ENCODE assay signal across 15 cellular contexts in the genomic region with DNA sequence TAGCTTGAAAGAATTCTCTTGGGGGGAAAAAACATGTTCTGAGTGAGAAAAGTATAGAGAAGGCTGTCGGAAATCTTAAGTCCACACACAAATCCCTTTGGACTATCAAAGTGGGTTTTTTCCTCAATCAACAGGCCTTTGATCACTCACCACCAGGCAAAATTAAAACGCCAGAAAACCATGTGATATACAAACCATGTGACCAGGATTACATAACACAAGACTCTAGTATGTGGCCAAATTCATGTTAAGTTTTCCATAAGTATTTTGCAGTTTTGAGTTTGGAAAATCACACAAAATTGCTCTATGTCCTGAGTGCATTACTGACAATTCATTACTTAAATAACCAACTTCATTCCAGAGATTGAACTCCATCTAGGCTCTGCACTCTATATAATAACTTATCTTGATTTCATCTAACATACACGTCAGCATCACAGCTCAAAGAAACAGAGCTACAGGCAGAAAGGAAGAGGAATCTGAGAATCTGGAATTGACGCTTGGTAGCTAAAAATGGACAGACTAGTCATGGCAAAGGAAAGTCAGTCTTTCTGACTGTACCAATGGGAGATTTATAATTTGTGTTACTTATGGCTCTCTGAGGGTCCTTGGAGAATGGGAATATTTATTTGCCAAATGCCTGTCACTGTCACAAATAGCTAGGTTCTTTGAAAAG.
DNase-seq lines count a peak whose midpoint lies in the region; ATAC-seq and TF ChIP-seq lines count a peak whose summit lies in the region.
"Had no signal": no experiment of that assay in that cellular context is flagged by ENCODE, and none has a peak within 500 bp of the region (broad histone marks: within the 10 kb centered on the region; RNA-seq: fewer than 3 reads in every experiment).

No MANE protein-coding gene starts in this region.

- no peak overlapping the region for H3K9ac ChIP-seq in SK-N-SH
- H3K9ac ChIP-seq: BLaER1 treated with 17β-estradiol and CSF1 and Interleukin-3, amounts not matched to agents 10 nM and 100 nM had no signal

- H3K36me3 ChIP-seq in SK-N-SH (replicated peaks in 1 of 2; ENCODE audit: control insufficient read depth in 1 of 2, insufficient read depth in 2 of 2, low read length in 1 of 2), result no peaks in the 10 kb centered on the region

- in situ Hi-C loops in KBM-7 (cut with MboI; ENCODE audit: low pct_unique_long_range_greater_than_20kb, low sequenced_read_pairs), result no loop called here

- peak; percentile 11 for DNase-seq in SK-N-SH
- peak; percentile 65 for DNase-seq in OCI-M1 (lab: John Stamatoyannopoulos, UW)
- DNase-seq in immature natural killer cell, result no peak
- DNase-seq in stimulated activated naive B cell treated with anti-CD40 and anti-IgM and Interleukin-4, amounts not matched to agents 10 μg/mL and 1 μg/mL and 100 μg/mL, for 72 hours, result no peak
- no peak for DNase-seq in KBM-7
- no peak for DNase-seq in NCI-H526 treated with DMSO at 0.1 percent for 48 hours (lab: John Stamatoyannopoulos, UW)
- DNase-seq: 8988T; ACHN; Calu3; CD4-positive, CD25-positive, alpha-beta regulatory T cell; DMS 273 treated with DMSO at 0.1 percent for 48 hours; HFFc6 had no signal

- POLR2A ChIA-PET in SK-N-SH (lab: Yijun Ruan, JAX), result no interaction called here

- peak overlapping the region; percentile 96 to 100 (median 99) for H3K27ac Mint-ChIP-seq in immature natural killer cell
- H3K27ac Mint-ChIP-seq in stimulated activated naive B cell treated with anti-CD40 and anti-IgM and Interleukin-4, amounts not matched to agents 10 μg/mL and 1 μg/mL and 100 μg/mL, for 72 hours, result no peak overlapping the region
- H3K27ac Mint-ChIP-seq: CD4-positive, CD25-positive, alpha-beta regulatory T cell; HFFc6 had no signal

- WGBS in SK-N-SH (ENCODE audit: low lambda C conversion rate), result 24% methylated on average over 4 of the region's 4 CpGs

- no peak overlapping the region for H2AFZ ChIP-seq in SK-N-SH (ENCODE audit: low read depth)

- no peaks in the 10 kb centered on the region for H3K9me3 ChIP-seq in SK-N-SH

- H3K9me2 ChIP-seq in SK-N-SH, result no peaks in the 10 kb centered on the region

- H3K27me3 Mint-ChIP-seq in immature natural killer cell (ENCODE audit: low read depth in 3 of 3), result peaks cover 5 to 7% (median 6%) of the 10 kb centered on the region in 3 donors
- peaks cover 0 to 4% of the 10 kb centered on the region in 2 donors for H3K27me3 Mint-ChIP-seq in stimulated activated naive B cell treated with anti-CD40 and anti-IgM and Interleukin-4, amounts not matched to agents 10 μg/mL and 1 μg/mL and 100 μg/mL, for 72 hours

- no peaks in the 10 kb centered on the region for H3K79me2 ChIP-seq in SK-N-SH (ENCODE audit: insufficient read depth)

- no peak for TF ChIP-seq RAD21 in SK-N-SH (IDR thresholded peaks at IDR 0.05; ENCODE audit: low read length)

- no peak overlapping the region for H3K4me3 ChIP-seq in SK-N-SH (ENCODE audit: low read depth in 2 of 2, low read length in 1 of 2)
- H3K4me3 ChIP-seq: BLaER1 treated with 17β-estradiol and CSF1 and Interleukin-3, amounts not matched to agents 10 nM and 100 nM had no signal

- H3K4me3 Mint-ChIP-seq in immature natural killer cell, result peak overlapping the region; percentile 7 to 95 (median 84)
- no peak overlapping the region for H3K4me3 Mint-ChIP-seq in stimulated activated naive B cell treated with anti-CD40 and anti-IgM and Interleukin-4, amounts not matched to agents 10 μg/mL and 1 μg/mL and 100 μg/mL, for 72 hours
- H3K4me3 Mint-ChIP-seq: CD4-positive, CD25-positive, alpha-beta regulatory T cell; HFFc6 had no signal

- no peaks in the 10 kb centered on the region for H3K9me3 Mint-ChIP-seq in immature natural killer cell
- peaks cover 12 to 14% of the 10 kb centered on the region in 2 donors for H3K9me3 Mint-ChIP-seq in stimulated activated naive B cell treated with anti-CD40 and anti-IgM and Interleukin-4, amounts not matched to agents 10 μg/mL and 1 μg/mL and 100 μg/mL, for 72 hours

- H3K36me3 Mint-ChIP-seq in immature natural killer cell, result peaks cover 0 to 13% (median 13%) of the 10 kb centered on the region in 3 donors
- H3K36me3 Mint-ChIP-seq in stimulated activated naive B cell treated with anti-CD40 and anti-IgM and Interleukin-4, amounts not matched to agents 10 μg/mL and 1 μg/mL and 100 μg/mL, for 72 hours, result peaks cover 4 to 11% of the 10 kb centered on the region in 2 donors
- H3K36me3 Mint-ChIP-seq: CD4-positive, CD25-positive, alpha-beta regulatory T cell had no signal

- CTCF ChIA-PET in SK-N-SH (lab: Yijun Ruan, JAX), result interaction anchor here (1.3 kb wide), 1 partner anchor 21 kb away, joined by 3 read pairs; no protein-coding TSS in a partner anchor

- H3K27ac ChIP-seq in SK-N-SH (ENCODE audit: low read depth in 2 of 2, low read length in 1 of 2), result peak overlapping the region in 1 of 2 experiments; percentile 51; a peak in 1 of 4 replicates

- TF ChIP-seq EP300 in SK-N-SH (IDR thresholded peaks at IDR 0.05; ENCODE audit: borderline replicate concordance in 1 of 2, low read depth in 1 of 2, low read length in 1 of 2), result no peak

- no peak for TF ChIP-seq CTCF in SK-N-SH (IDR thresholded peaks at IDR 0.05)

- peaks cover 69 to 89% of the 10 kb centered on the region in 2 donors for H3K4me1 Mint-ChIP-seq in immature natural killer cell
- H3K4me1 Mint-ChIP-seq in stimulated activated naive B cell treated with anti-CD40 and anti-IgM and Interleukin-4, amounts not matched to agents 10 μg/mL and 1 μg/mL and 100 μg/mL, for 72 hours, result peaks cover 0 to 6% of the 10 kb centered on the region in 2 donors

- H3K27me3 ChIP-seq in SK-N-SH (ENCODE audit: insufficient read depth), result no peaks in the 10 kb centered on the region
- H3K27me3 ChIP-seq: BLaER1 treated with 17β-estradiol and CSF1 and Interleukin-3, amounts not matched to agents 10 nM and 100 nM had no signal

- H3F3A ChIP-seq in SK-N-SH (replicated peaks; ENCODE audit: insufficient read depth), result peaks cover 8% of the 10 kb centered on the region

- ATAC-seq in SK-N-SH treated with all-trans-retinoic acid at 6 μM for 48 hours, result no peak
- ATAC-seq in stimulated activated naive B cell treated with anti-CD40 and anti-IgM and Interleukin-4, amounts not matched to agents 10 μg/mL and 1 μg/mL and 100 μg/mL, for 72 hours (replicated peaks), result no peak
- ATAC-seq: HepG2 had no signal

- no peak overlapping the region for H3K4me2 ChIP-seq in SK-N-SH

- no peaks in the 10 kb centered on the region; a peak in 1 of 4 replicates for H3K4me1 ChIP-seq in SK-N-SH (ENCODE audit: control insufficient read depth in 1 of 2, insufficient read depth in 2 of 2, low read depth in 1 of 2, low read length in 1 of 2)

- no peaks in the 10 kb centered on the region for H4K20me1 ChIP-seq in SK-N-SH (ENCODE audit: insufficient read depth)
- H4K20me1 ChIP-seq: BLaER1 treated with 17β-estradiol and CSF1 and Interleukin-3, amounts not matched to agents 10 nM and 100 nM had no signal

TF ChIP-seq in SK-N-SH, 30 proteins besides CTCF, POLR2A, EP300 and RAD21:
- peak; percentile 26; the same call in 1 of the 2 replicates for TF ChIP-seq GATA2 (CRISPR knock-in tag; IDR thresholded peaks at IDR 0.05)
- peak; percentile 47 for TF ChIP-seq PBX3 (IDR thresholded peaks at IDR 0.05)
- TF ChIP-seq TCF12 (IDR thresholded peaks at IDR 0.05), result peak; percentile 51
- 0 out of 2 replicates have a peak, but pooled peaks have one; percentile 9 for TF ChIP-seq JUND (IDR thresholded peaks at IDR 0.05)
- no peak for TF ChIP-seq ELF1 (IDR thresholded peaks at IDR 0.05)

TF ChIP-seq in SK-N-SH treated with all-trans-retinoic acid at 6 μM for 48 hours, 23 proteins besides CTCF, POLR2A, EP300 and RAD21:
- TF ChIP-seq CSRNP3 (CRISPR knock-in tag; IDR thresholded peaks at IDR 0.05), result no peak

Comparison
In these comparisons a context has a peak if more than half of its experiments do, and no peak if none do; other contexts are left out.
1. DNase-seq: peak in SK-N-SH (single experiment) and OCI-M1 (single experiment); none in immature natural killer cell (0 of 3), stimulated activated naive B cell treated with anti-CD40 and anti-IgM and Interleukin-4, amounts not matched to agents 10 μg/mL and 1 μg/mL and 100 μg/mL, for 72 hours (single experiment), KBM-7 (single experiment) and NCI-H526 treated with DMSO at 0.1 percent for 48 hours (single experiment).
2. H3K4me3 Mint-ChIP-seq: peak in immature natural killer cell (5 of 5); none in stimulated activated naive B cell treated with anti-CD40 and anti-IgM and Interleukin-4, amounts not matched to agents 10 μg/mL and 1 μg/mL and 100 μg/mL, for 72 hours (0 of 2).